In genomic region chrX:48574270-48575266, GRCh38 we compare ENCODE assay signal across 8 cellular contexts. TPM values are rescaled to one million over a fixed set of nuclear protein-coding genes. Genes with fewer than 3 reads are reported as not detected.
A peak's percentile ranks its signal among the peaks of the same experiment; 100 is the strongest.
DNase-seq lines count a peak whose midpoint lies in the region; ATAC-seq lines count a peak whose summit lies in the region.

Gene RBM3, plus strand, starts transcription at chrX:48574484. Its CDS starts 697 bp downstream, at chrX:48575181.

- ATAC-seq in GM19468 (IDR thresholded peaks at IDR 0.05; ENCODE audit: extremely low read depth, unreplicated experiment): peak; percentile 47

- DNase-seq in COR-L47 (lab: John Stamatoyannopoulos, UW) (peak; percentile 85), HT-29 (ENCODE audit: low spot score) (peak; percentile 91), lung microvascular endothelial cell (ENCODE audit: low read depth in 2 of 2) (peak; percentile 94 to 95)
- DNase-seq in NK-92 treated with Interleukin-12 subunit alpha and Interleukin-12 subunit beta, amount 100 ng/mL, for 24 hours (lab: John Stamatoyannopoulos, UW): peak; percentile 84
- DNase-seq in activated CD8-positive, alpha-beta memory T cell treated with anti-CD3 and anti-CD28 coated beads for 24 hours: peak; percentile 90
- DNase-seq in effector CD4-positive, alpha-beta T cell: peak; percentile 87
- DNase-seq in stimulated activated CD4-positive, alpha-beta T cell treated with anti-CD3 and anti-CD28 coated beads, TNF-alpha, amount 100 ng/mL, for 4 hours (ENCODE audit: low read depth in 3 of 3): peak; percentile 73 to 85 (median 82)

RNA-seq across cellular contexts. Expression of gene RBM3, which starts in this region (rescaled TPM):
- total RNA-seq in HT-29 (2014; rRNA removed; shearing (Covaris generic)): 134 and 135 TPM in 2 replicates
- total RNA-seq in lung microvascular endothelial cell: 86.1 and 320 TPM in 2 replicates

Comparison
In these comparisons a context has a peak if more than half of its experiments do, and no peak if none do; other contexts are left out.
1. Peak in every context shown above with its lines: DNase-seq and ATAC-seq.